8 cellular contexts compared by ENCODE assay signal in genomic region chr7:30074422-30075030, GRCh38. TPM values are rescaled to one million over a fixed set of nuclear protein-coding genes. Genes with fewer than 3 reads are reported as not detected.
A peak's percentile ranks its signal among the peaks of the same experiment; 100 is the strongest.
DNase-seq lines count a peak whose midpoint lies in the region; ATAC-seq and TF ChIP-seq lines count a peak whose summit lies in the region.

No MANE protein-coding gene starts in this region.

- no peak overlapping the region for H3K27ac ChIP-seq in GM23248

- no peak for ATAC-seq in GM18909 (IDR thresholded peaks at IDR 0.05; ENCODE audit: poor library complexity, unreplicated experiment)
- no peak for ATAC-seq in HG03521 (IDR thresholded peaks at IDR 0.05; ENCODE audit: unreplicated experiment)

- peak; percentile 43 for DNase-seq in Ammon's horn (ENCODE audit: low spot score)
- DNase-seq in GM23248: peak; percentile 67
- DNase-seq in NCI-H526 treated with DMSO at 0.1 percent for 48 hours (lab: John Stamatoyannopoulos, UW): peak; percentile 67
- peak; percentile 77 for DNase-seq in choroid plexus epithelial cell (ENCODE audit: low read depth)
- peak; percentile 55 for DNase-seq in pons (ENCODE audit: low spot score)
- DNase-seq in effector CD4-positive, alpha-beta T cell: no peak

- H3K4me3 ChIP-seq in GM23248 (no peak overlapping the region), choroid plexus epithelial cell (ENCODE audit: low read depth, low read length) (no peak overlapping the region)

- H4K20me1 ChIP-seq in GM23248 (ENCODE audit: insufficient read depth): no peaks in the 10 kb centered on the region

- no peaks in the 10 kb centered on the region for H3K27me3 ChIP-seq in GM23248 (replicated peaks; ENCODE audit: insufficient read depth)

- 46 to 59% methylated on average over 1 of the region's 1 CpG for WGBS in GM23248 (ENCODE audit: low coverage in 1 of 2, low lambda C conversion rate in 2 of 2, missing lambda C conversion rate in 2 of 2), 2 experiments

- H3K4me1 ChIP-seq in GM23248 (ENCODE audit: insufficient read depth): no peaks in the 10 kb centered on the region

- 0 out of 2 replicates have a peak, but pooled peaks cover under 1% of the 10 kb centered on the region for H3F3A ChIP-seq in GM23248 (ENCODE audit: insufficient read depth)

- H3K9ac ChIP-seq in GM23248: no peak overlapping the region

- no peaks in the 10 kb centered on the region for H3K79me2 ChIP-seq in GM23248 (ENCODE audit: insufficient read depth)

- H3K9me2 ChIP-seq in GM23248 (ENCODE audit: insufficient read depth): no peaks in the 10 kb centered on the region

- in situ Hi-C loops in GM23248 (cut with MboI): loop anchor here (25.0 kb wide), 1 partner anchor 312 kb away; no protein-coding TSS in a partner anchor

- no peaks in the 10 kb centered on the region for H3K36me3 ChIP-seq in GM23248 (ENCODE audit: low read depth)

- H2AFZ ChIP-seq in GM23248: no peak overlapping the region

- TF ChIP-seq CTCF in choroid plexus epithelial cell (conservative IDR thresholded peaks at IDR 0.05; ENCODE audit: low read depth, low read length): peak; percentile 65

- H3K4me2 ChIP-seq in GM23248 (ENCODE audit: unreplicated experiment): no peak overlapping the region

- no peaks in the 10 kb centered on the region for H3K9me3 ChIP-seq in GM23248 (ENCODE audit: low read depth)

RNA-seq across cellular contexts. Expression of gene PLEKHA8, which starts 46.3 kb away (rescaled TPM):
- total RNA-seq in GM23248 (2014; rRNA removed; shearing (Covaris generic)): 10.3 and 15.3 TPM in 2 replicates
- polyA plus RNA-seq in GM23248 (2016; fragmentation: Nextera tagmentation; extraction: Ambion mirVana): 4.5 and 4.7 TPM in 2 replicates

RNA-seq across cellular contexts. Expression of gene FKBP14, which starts 48.0 kb away (rescaled TPM):
- 28.3 and 31.8 TPM in 2 replicates for total RNA-seq in GM23248 (2014; rRNA removed; shearing (Covaris generic))
- 50.7 and 50.8 TPM in 2 replicates for polyA plus RNA-seq in GM23248 (2016; fragmentation: Nextera tagmentation; extraction: Ambion mirVana)
